Comparison of ENCODE assay signal across 24 cellular contexts in genomic region chr1:112307930-112308329, GRCh38.
A peak's percentile ranks its signal among the peaks of the same experiment; 100 is the strongest.
DNase-seq lines count a peak whose midpoint lies in the region; ATAC-seq and TF ChIP-seq lines count a peak whose summit lies in the region.
"Had no signal": no experiment of that assay in that cellular context is flagged by ENCODE, and none has a peak within 500 bp of the region (broad histone marks: within the 10 kb centered on the region; RNA-seq: fewer than 3 reads in every experiment).

No MANE protein-coding gene starts in this region.

- ATAC-seq in GM21390 (IDR thresholded peaks at IDR 0.05; ENCODE audit: unreplicated experiment): no peak
- ATAC-seq: GM12878 had no signal

- H3K4me3 ChIP-seq in OCI-LY3 (ENCODE audit: low read length) (no peak overlapping the region), WERI-Rb-1 (ENCODE audit: low read depth, low read length) (no peak overlapping the region), mesendoderm (ENCODE audit: low read length) (no peak overlapping the region)
- H3K4me3 ChIP-seq: BLaER1, GM12878 had no signal

- in situ Hi-C loops in GM13976 (cut with MboI; ENCODE audit: low sequenced_read_pairs, unreplicated experiment): no loop called here

- H4K20me1 ChIP-seq in OCI-LY3 (ENCODE audit: insufficient read depth, low read length): no peaks in the 10 kb centered on the region
- H4K20me1 ChIP-seq: BLaER1 had no signal

- H4K5ac ChIP-seq in mesendoderm (ENCODE audit: low read length): no peak overlapping the region

- peaks cover 13% of the 10 kb centered on the region for H3K4me1 ChIP-seq in OCI-LY3 (ENCODE audit: low read length)
- peaks cover 14% of the 10 kb centered on the region for H3K4me1 ChIP-seq in mesendoderm (ENCODE audit: control insufficient read depth, low read depth, low read length)
- H3K4me1 ChIP-seq: BE2C, BLaER1 had no signal

- no peaks in the 10 kb centered on the region for H3K9me3 ChIP-seq in OCI-LY3 (ENCODE audit: insufficient read depth, low read length)
- H3K9me3 ChIP-seq in WERI-Rb-1 (ENCODE audit: severe bottlenecking): no peaks in the 10 kb centered on the region
- H3K9me3 ChIP-seq: BE2C, BLaER1 had no signal

- DNase-seq in WERI-Rb-1 (no peak), mesendoderm (peak; percentile 55), NCI-H1105 (lab: John Stamatoyannopoulos, UW) (no peak), GM13976 (ENCODE audit: low spot score) (no peak), NCI-H69 (lab: John Stamatoyannopoulos, UW) (no peak)
- DNase-seq: 8988T; ACHN; BE2C; C1 segment of cervical spinal cord; CD4-positive, alpha-beta memory T cell; CD4-positive, CD25-positive, alpha-beta regulatory T cell; CD8-positive, alpha-beta memory T cell; COR-L47; DMS 273 treated with DMSO at 0.1 percent for 48 hours; DMS153; DMS53; DMS79; DND-41; EL; GDM1 had no signal

- H3K27ac ChIP-seq in OCI-LY3 (ENCODE audit: low read length) (no peak overlapping the region), WERI-Rb-1 (peak overlapping the region; percentile 25; the same call in 1 of the 2 replicates), mesendoderm (ENCODE audit: low read depth, low read length) (no peak overlapping the region)
- H3K27ac ChIP-seq: BLaER1 had no signal

- H3K18ac ChIP-seq in mesendoderm (ENCODE audit: low read length): no peak overlapping the region

- no peak overlapping the region for H3K56ac ChIP-seq in mesendoderm (ENCODE audit: low read length)

- H3K79me2 ChIP-seq in OCI-LY3 (ENCODE audit: low read length) (no peaks in the 10 kb centered on the region), mesendoderm (ENCODE audit: control insufficient read depth, insufficient read depth, low read length) (no peaks in the 10 kb centered on the region)

- no peak overlapping the region for H3K9ac ChIP-seq in OCI-LY3 (ENCODE audit: low read length)
- no peak overlapping the region for H3K9ac ChIP-seq in mesendoderm (ENCODE audit: low read length)
- H3K9ac ChIP-seq: BLaER1 had no signal

- WGBS in mesendoderm (ENCODE audit: extremely low coverage, insufficient coverage, low lambda C conversion rate): no CpG with 5 or more reads among the region's 1 CpG

- H3K23ac ChIP-seq in mesendoderm (ENCODE audit: low read length): no peak overlapping the region

- TF ChIP-seq CTCF in OCI-LY3 (IDR thresholded peaks at IDR 0.05; ENCODE audit: low read depth, low read length) (no peak), WERI-Rb-1 (IDR thresholded peaks at IDR 0.05; ENCODE audit: low read depth, low read length) (no peak), GM13976 (IDR thresholded peaks at IDR 0.05; ENCODE audit: borderline replicate concordance, control extremely low read depth, extremely low read depth, insufficient read depth, missing control alignments) (no peak)

- H3K36me3 ChIP-seq in OCI-LY3 (replicated peaks; ENCODE audit: low read depth, low read length): no peaks in the 10 kb centered on the region
- no peaks in the 10 kb centered on the region for H3K36me3 ChIP-seq in WERI-Rb-1
- H3K36me3 ChIP-seq in mesendoderm (ENCODE audit: control insufficient read depth, insufficient read depth, low read length): no peaks in the 10 kb centered on the region
- H3K36me3 ChIP-seq: BE2C, BLaER1 had no signal

- H3K4ac ChIP-seq in mesendoderm (ENCODE audit: low read depth, low read length): no peak overlapping the region

- no peak overlapping the region for H2BK120ac ChIP-seq in mesendoderm (ENCODE audit: low read depth, low read length)

- H3K27me3 ChIP-seq in OCI-LY3 (ENCODE audit: low read depth, low read length) (no peaks in the 10 kb centered on the region; the same call in 1 of the 2 replicates), WERI-Rb-1 (ENCODE audit: insufficient read depth, low read depth, severe bottlenecking) (no peaks in the 10 kb centered on the region), mesendoderm (ENCODE audit: insufficient read depth, low read length, poor library complexity) (no peaks in the 10 kb centered on the region)
- H3K27me3 ChIP-seq: BLaER1 had no signal

- no peak overlapping the region for H2AFZ ChIP-seq in OCI-LY3 (ENCODE audit: low read depth, low read length)

- H2AK5ac ChIP-seq in mesendoderm (ENCODE audit: low read length): no peak overlapping the region

- H2BK15ac ChIP-seq in mesendoderm (replicated peaks; ENCODE audit: low read depth): no peak overlapping the region

- no peak overlapping the region for H4K8ac ChIP-seq in mesendoderm (ENCODE audit: low read depth, low read length)

- H2BK5ac ChIP-seq in mesendoderm (ENCODE audit: low read length): no peak overlapping the region

- H3K79me1 ChIP-seq in mesendoderm (ENCODE audit: low read length): no peaks in the 10 kb centered on the region

- H3K4me2 ChIP-seq in OCI-LY3 (ENCODE audit: low read length) (0 out of 2 replicates have a peak overlapping the region, but pooled peaks have one; percentile 16), mesendoderm (ENCODE audit: low read length) (no peak overlapping the region)
- H3K4me2 ChIP-seq: BLaER1 had no signal
